11 cellular contexts compared by ENCODE assay signal in genomic region chr17:57578608-57578990, GRCh38.
DNase-seq lines count a peak whose midpoint lies in the region; ATAC-seq and TF ChIP-seq lines count a peak whose summit lies in the region.
"Had no signal": no experiment of that assay in that cellular context is flagged by ENCODE, and none has a peak within 500 bp of the region (broad histone marks: within the 10 kb centered on the region; RNA-seq: fewer than 3 reads in every experiment).

No MANE protein-coding gene starts in this region.

- no peaks in the 10 kb centered on the region for H3K9me2 ChIP-seq in Karpas-422 (replicated peaks; ENCODE audit: insufficient read depth, low read length)

- POLR2A ChIA-PET in activated B cell treated with CpG ODN at 0.5 μM for 24 hours (lab: Charles Lee) = interaction anchor here (0.5 to 1.4 kb wide), 3 partner anchors 10 to 122 kb away, joined by 4 to 9 read pairs (median 5); no protein-coding TSS in a partner anchor

- H3K27ac ChIP-seq in Karpas-422 (ENCODE audit: low read length) (peak overlapping the region; percentile 66), lower lobe of right lung (no peak overlapping the region)

- CTCF ChIA-PET in activated B cell treated with CpG ODN at 0.5 μM for 24 hours (lab: Charles Lee) = interaction anchor here (0.7 to 1.8 kb wide), 2 partner anchors 19 to 336 kb away, joined by 4 to 6 read pairs; no protein-coding TSS in a partner anchor

- H3K9me3 Mint-ChIP-seq in activated B cell treated with CpG ODN at 0.5 μM for 24 hours = no peaks in the 10 kb centered on the region
- H3K9me3 Mint-ChIP-seq: activated CD4-positive, alpha-beta T cell treated with anti-CD3 and anti-CD28 coated beads, Interleukin-2, amount 10 ng/mL, durations not matched to agents 7 days and 5 days had no signal

- no peak overlapping the region for H2AFZ ChIP-seq in Karpas-422 (ENCODE audit: low read length)

- H3K36me3 ChIP-seq in Karpas-422 (ENCODE audit: insufficient read depth, low read length) = no peaks in the 10 kb centered on the region
- H3K36me3 ChIP-seq in lower lobe of right lung = no peaks in the 10 kb centered on the region
- H3K36me3 ChIP-seq: left lung had no signal

- intact Hi-C loops in activated B cell treated with CpG ODN at 0.5 μM for 24 hours (cut with micrococcal nuclease) = no loop called here
- intact Hi-C loops in lower lobe of right lung (cut with DNase I) = no loop called here

- H3K4me1 Mint-ChIP-seq in activated B cell treated with CpG ODN at 0.5 μM for 24 hours = peaks cover 21% of the 10 kb centered on the region
- H3K4me1 Mint-ChIP-seq: activated CD4-positive, alpha-beta T cell treated with anti-CD3 and anti-CD28 coated beads, Interleukin-2, amount 10 ng/mL, durations not matched to agents 7 days and 5 days had no signal

- H3K36me3 Mint-ChIP-seq in activated B cell treated with CpG ODN at 0.5 μM for 24 hours (ENCODE audit: low read depth) = peaks cover 6% of the 10 kb centered on the region

- H3K4me2 ChIP-seq in Karpas-422 (ENCODE audit: low read depth, low read length, poor library complexity, severe bottlenecking) = no peak overlapping the region

- H3K4me1 ChIP-seq in Karpas-422 (ENCODE audit: low read length) = peaks cover 47% of the 10 kb centered on the region
- peaks cover 11% of the 10 kb centered on the region for H3K4me1 ChIP-seq in lower lobe of right lung

- peak; percentile 60 for ATAC-seq in activated B cell treated with CpG ODN at 0.5 μM for 24 hours (ENCODE audit: low read depth)
- no peak for ATAC-seq in lower lobe of right lung
- ATAC-seq in GM21717 (IDR thresholded peaks at IDR 0.05; ENCODE audit: unreplicated experiment) = no peak
- ATAC-seq in HG03175 (IDR thresholded peaks at IDR 0.05; ENCODE audit: unreplicated experiment) = no peak

- no peaks in the 10 kb centered on the region for H4K20me1 ChIP-seq in Karpas-422 (ENCODE audit: insufficient read depth, low read depth, low read length)

- H3K27ac Mint-ChIP-seq in activated B cell treated with CpG ODN at 0.5 μM for 24 hours = no peak overlapping the region

- H3K9me3 ChIP-seq in Karpas-422 (ENCODE audit: low read length) (no peaks in the 10 kb centered on the region), lower lobe of right lung (no peaks in the 10 kb centered on the region)
- H3K9me3 ChIP-seq: left lung had no signal

- H3K9ac ChIP-seq in Karpas-422 (ENCODE audit: low read length) = peak overlapping the region; percentile 7; the same call in 1 of the 2 replicates

- no peaks in the 10 kb centered on the region for H3K27me3 Mint-ChIP-seq in activated B cell treated with CpG ODN at 0.5 μM for 24 hours
- H3K27me3 Mint-ChIP-seq: activated CD4-positive, alpha-beta T cell treated with anti-CD3 and anti-CD28 coated beads, Interleukin-2, amount 10 ng/mL, durations not matched to agents 7 days and 5 days had no signal

- H3K4me3 ChIP-seq in Karpas-422 (ENCODE audit: low read length) (no peak overlapping the region), lower lobe of right lung (peak overlapping the region; percentile 28)

- H3K27me3 ChIP-seq in Karpas-422 (ENCODE audit: low read length) (no peaks in the 10 kb centered on the region), lower lobe of right lung (ENCODE audit: low read depth) (no peaks in the 10 kb centered on the region)
- H3K27me3 ChIP-seq: left lung had no signal

- DNase-seq in AG20443 (ENCODE audit: low spot score) = peak; percentile 34
- DNase-seq in Karpas-422 = no peak
- no peak for DNase-seq in activated B cell treated with CpG ODN at 0.5 μM for 24 hours
- DNase-seq in lower lobe of right lung = no peak
- DNase-seq in mesenteric fat pad (ENCODE audit: low spot score) = no peak
- no peak for DNase-seq in SHP77 treated with DMSO at 0.1 percent for 48 hours (lab: John Stamatoyannopoulos, UW)
- DNase-seq: activated CD4-positive, alpha-beta T cell treated with anti-CD3 and anti-CD28 coated beads, Interleukin-2, amount 10 ng/mL, durations not matched to agents 7 days and 5 days; left lung; NK-92 treated with Interleukin-12 subunit alpha and Interleukin-12 subunit beta, amount 100 ng/mL, for 24 hours had no signal

- peaks cover 64% of the 10 kb centered on the region for H3K79me2 ChIP-seq in Karpas-422 (ENCODE audit: low read length)

- TF ChIP-seq CTCF in activated B cell treated with CpG ODN at 0.5 μM for 24 hours (IDR thresholded peaks at IDR 0.05) (no peak), lower lobe of right lung (IDR thresholded peaks at IDR 0.05) (no peak)

- no peak overlapping the region for H3K4me3 Mint-ChIP-seq in activated B cell treated with CpG ODN at 0.5 μM for 24 hours
- H3K4me3 Mint-ChIP-seq: activated CD4-positive, alpha-beta T cell treated with anti-CD3 and anti-CD28 coated beads, Interleukin-2, amount 10 ng/mL, durations not matched to agents 7 days and 5 days had no signal
